13 cellular contexts compared by ENCODE assay signal in the genomic region with DNA sequence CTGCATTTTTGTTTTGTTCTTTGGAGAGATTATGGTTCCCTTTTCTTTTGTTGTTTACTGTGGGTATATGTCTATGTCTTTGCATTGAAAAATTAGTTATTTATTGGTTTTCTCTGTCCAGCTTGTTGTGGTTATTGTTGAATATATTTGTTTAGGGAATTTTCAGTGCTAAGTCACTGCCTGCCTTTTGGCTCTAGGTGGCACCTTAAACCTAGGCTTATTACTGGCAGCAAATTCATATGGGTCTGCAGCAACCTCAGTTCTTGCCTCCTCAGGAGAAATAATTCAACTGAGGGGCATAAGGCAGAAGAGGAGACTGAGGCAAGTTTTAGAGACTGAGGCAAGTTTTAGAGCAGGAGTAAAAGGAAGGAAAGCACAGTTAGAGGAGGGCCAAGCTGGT.
A peak's percentile ranks its signal among the peaks of the same experiment; 100 is the strongest.
DNase-seq lines count a peak whose midpoint lies in the region; ATAC-seq and TF ChIP-seq lines count a peak whose summit lies in the region.
"Had no signal": no experiment of that assay in that cellular context is flagged by ENCODE, and none has a peak within 500 bp of the region (broad histone marks: within the 10 kb centered on the region; RNA-seq: fewer than 3 reads in every experiment).

No MANE protein-coding gene starts in this region.

- H3K4me1 Mint-ChIP-seq in neural crest cell: peaks cover 5% of the 10 kb centered on the region
- no peaks in the 10 kb centered on the region for H3K4me1 Mint-ChIP-seq in activated CD4-positive, alpha-beta memory T cell treated with anti-CD3 and anti-CD28 coated beads, Interleukin-2, amount 10 ng/mL, durations not matched to agents 7 days and 5 days
- no peaks in the 10 kb centered on the region for H3K4me1 Mint-ChIP-seq in stimulated activated naive CD8-positive, alpha-beta T cell treated with anti-CD3 and anti-CD28 coated beads, Interleukin-15, amount 100 ng/mL, for 72 hours
- H3K4me1 Mint-ChIP-seq: activated T-helper 17 cell treated with anti-CD3 and anti-CD28 coated beads, Interleukin-2, amount 50 U/mL, for 72 hours; CD14-positive monocyte had no signal

- no peaks in the 10 kb centered on the region for H3K9me3 ChIP-seq in Loucy (ENCODE audit: insufficient read depth, low read depth, low read length)
- H3K9me3 ChIP-seq: testis had no signal

- no peaks in the 10 kb centered on the region for H3K4me1 ChIP-seq in Loucy (ENCODE audit: insufficient read depth, low read length, poor library complexity, severe bottlenecking)
- H3K4me1 ChIP-seq: testis had no signal

- H3K36me3 ChIP-seq in Loucy (ENCODE audit: insufficient read depth, low read length): no peaks in the 10 kb centered on the region

- no peaks in the 10 kb centered on the region for H3K9me3 Mint-ChIP-seq in neural crest cell
- no peaks in the 10 kb centered on the region for H3K9me3 Mint-ChIP-seq in activated CD4-positive, alpha-beta memory T cell treated with anti-CD3 and anti-CD28 coated beads, Interleukin-2, amount 10 ng/mL, durations not matched to agents 7 days and 5 days
- H3K9me3 Mint-ChIP-seq in stimulated activated naive CD8-positive, alpha-beta T cell treated with anti-CD3 and anti-CD28 coated beads, Interleukin-15, amount 100 ng/mL, for 72 hours: peaks cover 0 to 10% of the 10 kb centered on the region in 2 donors

- H3K27ac Mint-ChIP-seq in neural crest cell (ENCODE audit: unreplicated experiment): no peak overlapping the region
- no peak overlapping the region for H3K27ac Mint-ChIP-seq in activated CD4-positive, alpha-beta memory T cell treated with anti-CD3 and anti-CD28 coated beads, Interleukin-2, amount 10 ng/mL, durations not matched to agents 7 days and 5 days
- no peak overlapping the region for H3K27ac Mint-ChIP-seq in stimulated activated naive CD8-positive, alpha-beta T cell treated with anti-CD3 and anti-CD28 coated beads, Interleukin-15, amount 100 ng/mL, for 72 hours
- H3K27ac Mint-ChIP-seq: activated T-helper 17 cell treated with anti-CD3 and anti-CD28 coated beads, Interleukin-2, amount 50 U/mL, for 72 hours; CD14-positive monocyte had no signal

- POLR2A ChIA-PET in activated CD4-positive, alpha-beta memory T cell treated with anti-CD3 and anti-CD28 coated beads, Interleukin-2, amount 10 ng/mL, durations not matched to agents 7 days and 5 days (lab: Charles Lee): no interaction called here

- no peaks in the 10 kb centered on the region for H3K27me3 Mint-ChIP-seq in neural crest cell (ENCODE audit: low read depth)
- H3K27me3 Mint-ChIP-seq in activated CD4-positive, alpha-beta memory T cell treated with anti-CD3 and anti-CD28 coated beads, Interleukin-2, amount 10 ng/mL, durations not matched to agents 7 days and 5 days: no peaks in the 10 kb centered on the region
- no peaks in the 10 kb centered on the region for H3K27me3 Mint-ChIP-seq in stimulated activated naive CD8-positive, alpha-beta T cell treated with anti-CD3 and anti-CD28 coated beads, Interleukin-15, amount 100 ng/mL, for 72 hours
- H3K27me3 Mint-ChIP-seq: activated T-helper 17 cell treated with anti-CD3 and anti-CD28 coated beads, Interleukin-2, amount 50 U/mL, for 72 hours had no signal

- no peaks in the 10 kb centered on the region for H4K20me1 ChIP-seq in Loucy (ENCODE audit: insufficient read depth, low read length, poor library complexity, severe bottlenecking)

- no peak overlapping the region for H3K9ac ChIP-seq in Loucy (ENCODE audit: low read depth, low read length, poor library complexity, severe bottlenecking)
- H3K9ac ChIP-seq: GM23248 had no signal

- no peak for ATAC-seq in stimulated activated naive CD8-positive, alpha-beta T cell treated with anti-CD3 and anti-CD28 coated beads, Interleukin-15, amount 100 ng/mL, for 72 hours
- no peak for ATAC-seq in HG03095 (IDR thresholded peaks at IDR 0.05; ENCODE audit: unreplicated experiment)
- ATAC-seq: activated T-helper 17 cell treated with anti-CD3 and anti-CD28 coated beads, Interleukin-2, amount 50 U/mL, for 72 hours had no signal

- H3K4me3 ChIP-seq in Loucy (ENCODE audit: low read length, poor library complexity, severe bottlenecking): no peak overlapping the region
- H3K4me3 ChIP-seq: GM23248, testis had no signal

- no peak overlapping the region for H3K4me3 Mint-ChIP-seq in neural crest cell
- H3K4me3 Mint-ChIP-seq in activated CD4-positive, alpha-beta memory T cell treated with anti-CD3 and anti-CD28 coated beads, Interleukin-2, amount 10 ng/mL, durations not matched to agents 7 days and 5 days: no peak overlapping the region
- no peak overlapping the region for H3K4me3 Mint-ChIP-seq in stimulated activated naive CD8-positive, alpha-beta T cell treated with anti-CD3 and anti-CD28 coated beads, Interleukin-15, amount 100 ng/mL, for 72 hours
- H3K4me3 Mint-ChIP-seq: activated T-helper 17 cell treated with anti-CD3 and anti-CD28 coated beads, Interleukin-2, amount 50 U/mL, for 72 hours; CD14-positive monocyte had no signal

- CTCF ChIA-PET in activated CD4-positive, alpha-beta memory T cell treated with anti-CD3 and anti-CD28 coated beads, Interleukin-2, amount 10 ng/mL, durations not matched to agents 7 days and 5 days (lab: Charles Lee): no interaction called here

- H3K27me3 ChIP-seq in Loucy (ENCODE audit: insufficient read depth, low read length, poor library complexity, severe bottlenecking): no peaks in the 10 kb centered on the region
- H3K27me3 ChIP-seq: testis had no signal

- H3F3A ChIP-seq in Loucy (ENCODE audit: low read depth): no peaks in the 10 kb centered on the region

- no peak overlapping the region for H2AFZ ChIP-seq in Loucy (ENCODE audit: low read length)
- H2AFZ ChIP-seq: GM23248 had no signal

- H3K36me3 Mint-ChIP-seq in neural crest cell (ENCODE audit: low read depth): no peaks in the 10 kb centered on the region
- H3K36me3 Mint-ChIP-seq in activated CD4-positive, alpha-beta memory T cell treated with anti-CD3 and anti-CD28 coated beads, Interleukin-2, amount 10 ng/mL, durations not matched to agents 7 days and 5 days (ENCODE audit: low read depth): no peaks in the 10 kb centered on the region
- H3K36me3 Mint-ChIP-seq: CD14-positive monocyte had no signal

- TF ChIP-seq CTCF in Loucy (conservative IDR thresholded peaks at IDR 0.05; ENCODE audit: low read length) (peak; percentile 36; the same call in 1 of the 2 replicates), neural crest cell (conservative IDR thresholded peaks at IDR 0.05) (peak; percentile 53)

- peak; percentile 1 for DNase-seq in DMS53 treated with DMSO at 0.1 percent for 48 hours (lab: John Stamatoyannopoulos, UW; ENCODE audit: unreplicated experiment)
- DNase-seq in astrocyte of the hippocampus (ENCODE audit: low read depth, low spot score): peak; percentile 20
- no peak for DNase-seq in neural crest cell (ENCODE audit: low read depth, low spot score)
- no peak for DNase-seq in activated CD4-positive, alpha-beta memory T cell treated with anti-CD3 and anti-CD28 coated beads, Interleukin-2, amount 10 ng/mL, durations not matched to agents 7 days and 5 days
- DNase-seq in stimulated activated naive CD8-positive, alpha-beta T cell treated with anti-CD3 and anti-CD28 coated beads, Interleukin-15, amount 100 ng/mL, for 72 hours: no peak
- DNase-seq: GM23248; NCI-H2171 treated with DMSO at 0.1 percent for 48 hours; stimulated activated CD4-positive, alpha-beta T cell treated with anti-CD3 and anti-CD28 coated beads, Interleukin-2, amount 100 ng/mL, for 48 hours; testis had no signal

- H3K79me2 ChIP-seq in Loucy (ENCODE audit: insufficient read depth, low read length): no peaks in the 10 kb centered on the region

- no peaks in the 10 kb centered on the region for H3K9me2 ChIP-seq in Loucy (replicated peaks; ENCODE audit: low read depth, low read length)

- H3K4me2 ChIP-seq in Loucy (ENCODE audit: low read depth, low read length, poor library complexity, severe bottlenecking): no peak overlapping the region

Comparison
In these comparisons a context has a peak if more than half of its experiments do, and no peak if none do; other contexts are left out.
1. DNase-seq: peak in DMS53 treated with DMSO at 0.1 percent for 48 hours (single experiment) and astrocyte of the hippocampus (single experiment); none in neural crest cell (single experiment), activated CD4-positive, alpha-beta memory T cell treated with anti-CD3 and anti-CD28 coated beads, Interleukin-2, amount 10 ng/mL, durations not matched to agents 7 days and 5 days (single experiment) and stimulated activated naive CD8-positive, alpha-beta T cell treated with anti-CD3 and anti-CD28 coated beads, Interleukin-15, amount 100 ng/mL, for 72 hours (0 of 2).